Comparison of ENCODE assay signal across 8 cellular contexts in genomic region chr20:56630086-56630493, GRCh38. TPM values are rescaled to one million over a fixed set of nuclear protein-coding genes. Genes with fewer than 3 reads are reported as not detected.
A peak's percentile ranks its signal among the peaks of the same experiment; 100 is the strongest.
DNase-seq lines count a peak whose midpoint lies in the region; ATAC-seq and TF ChIP-seq lines count a peak whose summit lies in the region.

No MANE protein-coding gene starts in this region.

- H3K4me3 ChIP-seq in NT2/D1 (ENCODE audit: insufficient read length, low read depth) (peak overlapping the region; percentile 95), mucosa of stomach (ENCODE audit: low read length) (no peak overlapping the region)

- H3K27ac Mint-ChIP-seq in activated CD4-positive, alpha-beta T cell treated with anti-CD3 and anti-CD28 coated beads, Interleukin-2, amount 10 ng/mL, durations not matched to agents 24 days and 14 days = no peak overlapping the region
- no peak overlapping the region for H3K27ac Mint-ChIP-seq in endothelial cell (ENCODE audit: unreplicated experiment)
- no peak overlapping the region for H3K27ac Mint-ChIP-seq in stimulated activated effector memory CD8-positive, alpha-beta T cell treated with anti-CD3 and anti-CD28 coated beads, Interleukin-12 subunit alpha, Interleukin-12 subunit beta, amount 100 ng/mL, for 72 hours

- no peaks in the 10 kb centered on the region for H3K36me3 Mint-ChIP-seq in activated CD4-positive, alpha-beta T cell treated with anti-CD3 and anti-CD28 coated beads, Interleukin-2, amount 10 ng/mL, durations not matched to agents 24 days and 14 days (ENCODE audit: low read depth)
- peaks cover 5% of the 10 kb centered on the region for H3K36me3 Mint-ChIP-seq in endothelial cell (ENCODE audit: low read depth, unreplicated experiment)
- no peaks in the 10 kb centered on the region for H3K36me3 Mint-ChIP-seq in stimulated activated effector memory CD8-positive, alpha-beta T cell treated with anti-CD3 and anti-CD28 coated beads, Interleukin-12 subunit alpha, Interleukin-12 subunit beta, amount 100 ng/mL, for 72 hours

- H3K4me1 ChIP-seq in NT2/D1 (ENCODE audit: insufficient read depth, insufficient read length) (peaks cover 13% of the 10 kb centered on the region), mucosa of stomach (ENCODE audit: control insufficient read depth, insufficient read depth, low read length) (peaks cover 29% of the 10 kb centered on the region)

- no peaks in the 10 kb centered on the region for H3K9me3 Mint-ChIP-seq in activated CD4-positive, alpha-beta T cell treated with anti-CD3 and anti-CD28 coated beads, Interleukin-2, amount 10 ng/mL, durations not matched to agents 24 days and 14 days
- H3K9me3 Mint-ChIP-seq in endothelial cell (ENCODE audit: unreplicated experiment) = no peaks in the 10 kb centered on the region
- H3K9me3 Mint-ChIP-seq in stimulated activated effector memory CD8-positive, alpha-beta T cell treated with anti-CD3 and anti-CD28 coated beads, Interleukin-12 subunit alpha, Interleukin-12 subunit beta, amount 100 ng/mL, for 72 hours = no peaks in the 10 kb centered on the region

- peaks cover 72% of the 10 kb centered on the region for H3K27me3 Mint-ChIP-seq in activated CD4-positive, alpha-beta T cell treated with anti-CD3 and anti-CD28 coated beads, Interleukin-2, amount 10 ng/mL, durations not matched to agents 24 days and 14 days
- H3K27me3 Mint-ChIP-seq in endothelial cell (ENCODE audit: unreplicated experiment) = peaks cover 22% of the 10 kb centered on the region

- H3K27me3 ChIP-seq in NT2/D1 (ENCODE audit: insufficient read depth, insufficient read length) (peaks cover 31% of the 10 kb centered on the region), mucosa of stomach (ENCODE audit: control insufficient read depth, insufficient read depth, low read length) (peaks cover 75% of the 10 kb centered on the region)

- peak overlapping the region; percentile 98 for H3K9ac ChIP-seq in NT2/D1 (ENCODE audit: insufficient read length, low read depth)
- H3K9ac ChIP-seq in mucosa of stomach (ENCODE audit: low read length) = peak overlapping the region; percentile 29

- ATAC-seq in stimulated activated effector memory CD8-positive, alpha-beta T cell treated with anti-CD3 and anti-CD28 coated beads, Interleukin-12 subunit alpha, Interleukin-12 subunit beta, amount 100 ng/mL, for 72 hours = no peak

- intact Hi-C loops in activated CD4-positive, alpha-beta T cell treated with anti-CD3 and anti-CD28 coated beads, Interleukin-2, amount 10 ng/mL, durations not matched to agents 24 days and 14 days (cut with micrococcal nuclease) = no loop called here

- TF ChIP-seq CTCF in endothelial cell (IDR thresholded peaks at IDR 0.05; ENCODE audit: unreplicated experiment) = peak; percentile 94

- no peaks in the 10 kb centered on the region for H3K9me3 ChIP-seq in NT2/D1 (ENCODE audit: insufficient read depth, low read length)
- H3K9me3 ChIP-seq in mucosa of stomach (ENCODE audit: control insufficient read depth, low read length) = no peaks in the 10 kb centered on the region

- peaks cover 6% of the 10 kb centered on the region for H3K4me1 Mint-ChIP-seq in activated CD4-positive, alpha-beta T cell treated with anti-CD3 and anti-CD28 coated beads, Interleukin-2, amount 10 ng/mL, durations not matched to agents 24 days and 14 days
- H3K4me1 Mint-ChIP-seq in endothelial cell (ENCODE audit: unreplicated experiment) = peaks cover 12% of the 10 kb centered on the region
- H3K4me1 Mint-ChIP-seq in stimulated activated effector memory CD8-positive, alpha-beta T cell treated with anti-CD3 and anti-CD28 coated beads, Interleukin-12 subunit alpha, Interleukin-12 subunit beta, amount 100 ng/mL, for 72 hours = peaks cover 11% of the 10 kb centered on the region

- H3K4me3 Mint-ChIP-seq in activated CD4-positive, alpha-beta T cell treated with anti-CD3 and anti-CD28 coated beads, Interleukin-2, amount 10 ng/mL, durations not matched to agents 24 days and 14 days = peak overlapping the region; percentile 19
- H3K4me3 Mint-ChIP-seq in endothelial cell (ENCODE audit: unreplicated experiment) = peak overlapping the region; percentile 84
- H3K4me3 Mint-ChIP-seq in stimulated activated effector memory CD8-positive, alpha-beta T cell treated with anti-CD3 and anti-CD28 coated beads, Interleukin-12 subunit alpha, Interleukin-12 subunit beta, amount 100 ng/mL, for 72 hours = no peak overlapping the region

- H3K36me3 ChIP-seq in NT2/D1 (ENCODE audit: insufficient read depth, insufficient read length, low read length) (peaks cover 36% of the 10 kb centered on the region), mucosa of stomach (ENCODE audit: control insufficient read depth, insufficient read depth, low read length) (no peaks in the 10 kb centered on the region)

- peak; percentile 55 for DNase-seq in activated CD4-positive, alpha-beta T cell treated with anti-CD3 and anti-CD28 coated beads, Interleukin-2, amount 10 ng/mL, durations not matched to agents 24 days and 14 days
- no peak for DNase-seq in activated CD4-positive, alpha-beta T cell treated with anti-CD3 and anti-CD28 coated beads for 4 hours
- peak; percentile 84 for DNase-seq in NT2/D1 (ENCODE audit: low read depth, low spot score)
- DNase-seq in endothelial cell (ENCODE audit: low spot score) = peak; percentile 87
- no peak for DNase-seq in UCSD-AML1 (lab: John Stamatoyannopoulos, UW; ENCODE audit: unreplicated experiment)
- no peak for DNase-seq in stimulated activated effector memory CD8-positive, alpha-beta T cell treated with anti-CD3 and anti-CD28 coated beads, Interleukin-12 subunit alpha, Interleukin-12 subunit beta, amount 100 ng/mL, for 72 hours (ENCODE audit: low spot score in 2 of 2)
- no peak for DNase-seq in stimulated activated naive CD4-positive, alpha-beta T cell (lab: John Stamatoyannopoulos, UW)

RNA-seq across cellular contexts. Expression of gene TFAP2C, which starts 1.0 kb away (rescaled TPM):
- total RNA-seq in activated CD4-positive, alpha-beta T cell treated with anti-CD3 and anti-CD28 coated beads, Interleukin-2, amount 10 ng/mL, durations not matched to agents 24 days and 14 days = not detected in 2 replicates
- 0.82 TPM for total RNA-seq in endothelial cell (ENCODE audit: unreplicated experiment)

Comparison
In these comparisons a context has a peak if more than half of its experiments do, and no peak if none do; other contexts are left out.
1. DNase-seq: peak in activated CD4-positive, alpha-beta T cell treated with anti-CD3 and anti-CD28 coated beads, Interleukin-2, amount 10 ng/mL, durations not matched to agents 24 days and 14 days (single experiment), NT2/D1 (single experiment) and endothelial cell (single experiment); none in activated CD4-positive, alpha-beta T cell treated with anti-CD3 and anti-CD28 coated beads for 4 hours (0 of 2), UCSD-AML1 (single experiment), stimulated activated effector memory CD8-positive, alpha-beta T cell treated with anti-CD3 and anti-CD28 coated beads, Interleukin-12 subunit alpha, Interleukin-12 subunit beta, amount 100 ng/mL, for 72 hours (0 of 2) and stimulated activated naive CD4-positive, alpha-beta T cell (0 of 6).